Comparison of ENCODE assay signal across 10 cellular contexts in genomic region chr15:84104853-84105252, GRCh38.
"Had no signal": no experiment of that assay in that cellular context is flagged by ENCODE, and none has a peak within 500 bp of the region (broad histone marks: within the 10 kb centered on the region; RNA-seq: fewer than 3 reads in every experiment).

No MANE protein-coding gene starts in this region.

- H3K36me3 ChIP-seq: HAP-1 had no signal

- H3K9me3 ChIP-seq: HAP-1 had no signal

- H3K9me3 Mint-ChIP-seq: GM23338, H9, HFFc6 had no signal

- FAIRE-seq: H54 had no signal

- DNase-seq: GM23248, GOT3, H7, H9, HCEC 1CT, HFFc6 had no signal

- H3K27ac ChIP-seq: GM23248 had no signal

- H3K4me3 ChIP-seq: GM23248, GM23338, HAP-1 had no signal

- H3K27ac Mint-ChIP-seq: GM23338, H9, HFFc6 had no signal

- H3K4me2 ChIP-seq: GM23338 had no signal

- H3K4me1 Mint-ChIP-seq: GM23338, H9 had no signal

- ATAC-seq: GM23338, HCT116 had no signal

- H3K4me3 Mint-ChIP-seq: GM23338, H9, HFFc6 had no signal
